16 cellular contexts compared by ENCODE assay signal in genomic region chr7:26381476-26382175, GRCh38.
"Had no signal": no experiment of that assay in that cellular context is flagged by ENCODE, and none has a peak within 500 bp of the region (broad histone marks: within the 10 kb centered on the region; RNA-seq: fewer than 3 reads in every experiment).

No MANE protein-coding gene starts in this region.

- H3K36me3 Mint-ChIP-seq: activated naive CD4-positive, alpha-beta T cell treated with anti-CD3 and anti-CD28 coated beads, Interleukin-2, amount 50 U/mL, for 24 hours; brain; stimulated activated naive B cell treated with anti-CD40 and anti-IgM and Interleukin-4, amounts not matched to agents 10 μg/mL and 1 μg/mL and 100 μg/mL, for 72 hours had no signal

- H3K4me3 Mint-ChIP-seq: activated naive CD4-positive, alpha-beta T cell treated with anti-CD3 and anti-CD28 coated beads, Interleukin-2, amount 50 U/mL, for 24 hours; central memory CD8-positive, alpha-beta T cell; effector memory CD8-positive, alpha-beta T cell; memory B cell; stimulated activated naive B cell treated with anti-CD40 and anti-IgM and Interleukin-4, amounts not matched to agents 10 μg/mL and 1 μg/mL and 100 μg/mL, for 72 hours had no signal

- H3K27me3 Mint-ChIP-seq: memory B cell had no signal

- H3K4me3 ChIP-seq: gastrocnemius medialis, heart right ventricle, tibial nerve had no signal

- DNase-seq: effector memory CD8-positive, alpha-beta T cell; gastrocnemius medialis; heart right ventricle; islet precursor cell; posterior cingulate gyrus; right cardiac atrium; stimulated activated naive B cell treated with anti-CD40 and anti-IgM and Interleukin-4, amounts not matched to agents 10 μg/mL and 1 μg/mL and 100 μg/mL, for 72 hours; SW 1271 had no signal

- ATAC-seq: effector memory CD8-positive, alpha-beta T cell; gastrocnemius medialis; heart right ventricle; left lobe of liver; right cardiac atrium; stimulated activated naive B cell treated with anti-CD40 and anti-IgM and Interleukin-4, amounts not matched to agents 10 μg/mL and 1 μg/mL and 100 μg/mL, for 72 hours had no signal

- H3K4me1 Mint-ChIP-seq: activated naive CD4-positive, alpha-beta T cell treated with anti-CD3 and anti-CD28 coated beads, Interleukin-2, amount 50 U/mL, for 24 hours had no signal

- H3K9me3 Mint-ChIP-seq: activated naive CD4-positive, alpha-beta T cell treated with anti-CD3 and anti-CD28 coated beads, Interleukin-2, amount 50 U/mL, for 24 hours; brain; central memory CD8-positive, alpha-beta T cell; effector memory CD8-positive, alpha-beta T cell; memory B cell; stimulated activated naive B cell treated with anti-CD40 and anti-IgM and Interleukin-4, amounts not matched to agents 10 μg/mL and 1 μg/mL and 100 μg/mL, for 72 hours had no signal

- H3K27ac Mint-ChIP-seq: effector memory CD8-positive, alpha-beta T cell; memory B cell; stimulated activated naive B cell treated with anti-CD40 and anti-IgM and Interleukin-4, amounts not matched to agents 10 μg/mL and 1 μg/mL and 100 μg/mL, for 72 hours had no signal

- H3K9me3 ChIP-seq: gastrocnemius medialis, heart right ventricle, neutrophil, tibial nerve had no signal

- H3K27ac ChIP-seq: epithelial cell of prostate, gastrocnemius medialis, heart right ventricle, neutrophil, tibial nerve had no signal

- H3K36me3 ChIP-seq: gastrocnemius medialis, heart right ventricle, neutrophil, tibial nerve had no signal
